ENCODE assay signal across 22 cellular contexts in the genomic region with DNA sequence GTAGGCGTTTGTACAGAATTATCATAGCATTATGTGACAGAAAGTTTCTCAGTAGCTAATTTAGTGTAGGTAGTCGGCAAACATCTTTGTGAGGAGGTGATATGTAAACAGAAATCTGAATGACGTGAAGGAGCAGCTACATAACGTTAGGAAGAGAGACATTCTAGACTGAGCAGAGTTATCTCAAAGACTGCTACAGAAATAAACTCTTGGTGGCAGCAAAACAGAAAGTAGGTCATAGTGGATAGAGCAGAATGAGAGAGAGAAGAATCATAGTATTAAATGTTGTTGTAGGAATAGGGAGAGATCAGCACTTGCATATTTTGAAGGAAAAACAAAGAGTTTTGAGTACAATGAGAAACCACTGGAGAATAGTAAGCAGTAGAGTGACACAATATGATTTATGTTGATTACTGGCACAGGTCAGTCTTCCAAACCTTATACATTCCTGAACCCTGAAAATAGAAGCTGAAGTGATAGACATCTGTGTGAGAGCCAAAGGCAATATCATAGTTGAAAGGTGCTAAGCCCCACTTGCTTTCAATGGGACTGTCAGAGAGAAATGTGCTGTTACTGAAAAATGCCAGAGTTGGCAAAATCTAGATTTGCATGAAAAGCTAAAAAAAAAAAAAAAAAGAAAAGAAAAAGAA.
"Had no signal": no experiment of that assay in that cellular context is flagged by ENCODE, and none has a peak within 500 bp of the region (broad histone marks: within the 10 kb centered on the region; RNA-seq: fewer than 3 reads in every experiment).

No MANE protein-coding gene starts in this region.

- H3K4me3 ChIP-seq: MG63, PC-9, Peyer's patch had no signal

- H3K9me3 ChIP-seq: MG63, Peyer's patch had no signal

- H3K4me1 Mint-ChIP-seq: T-cell had no signal

- H3K4me3 Mint-ChIP-seq: T-cell had no signal

- H3K27ac Mint-ChIP-seq: T-cell had no signal

- H3K27me3 Mint-ChIP-seq: T-cell had no signal

- H3K36me3 ChIP-seq: MG63, Peyer's patch had no signal

- H3K4me1 ChIP-seq: Peyer's patch had no signal

- H3K4me2 ChIP-seq: PC-9, SK-N-SH had no signal

- H3K9me2 ChIP-seq: SK-N-SH had no signal

- DNase-seq: IMR-90, Karpas-422, KG1, MG63, NCI-H1092 treated with DMSO at 0.1 percent for 48 hours, NCI-H1436, NCI-H187, NCI-H2029, NCI-H2081 treated with DMSO at 0.1 percent for 48 hours, NCI-H2171, NCI-H226, NCI-H446, NCI-H510A, NCI-H69, NCI-H82, PC-9, Peyer's patch, SHP77, SK-N-SH, SW 1271, T-cell had no signal

- H3K36me3 Mint-ChIP-seq: T-cell had no signal

- H2AFZ ChIP-seq: PC-9 had no signal

- ATAC-seq: HepG2, T-cell had no signal

- H3K27me3 ChIP-seq: MG63, Peyer's patch had no signal

- H3K27ac ChIP-seq: PC-9, Peyer's patch had no signal
